Comparison of ENCODE assay signal across 8 cellular contexts in genomic region chr2:102142829-102143449, GRCh38. TPM values are rescaled to one million over a fixed set of nuclear protein-coding genes. Genes with fewer than 3 reads are reported as not detected.
DNase-seq lines count a peak whose midpoint lies in the region; ATAC-seq, FAIRE-seq and TF ChIP-seq lines count a peak whose summit lies in the region.

No MANE protein-coding gene starts in this region.

- intact Hi-C loops in posterior vena cava (cut with DNase I), result loop anchor here in 1 of 2 donors (10.0 kb wide), 1 partner anchor 98 kb away; no protein-coding TSS in a partner anchor

- H3K27ac Mint-ChIP-seq in T-helper 2 cell treated with Interferon-gamma antibody and Interleukin-4, amounts not matched to agents 5 μg/mL and 100 μg/mL, for 36 hours, result no peak overlapping the region

- H3K9me3 Mint-ChIP-seq in T-helper 2 cell treated with Interferon-gamma antibody and Interleukin-4, amounts not matched to agents 5 μg/mL and 100 μg/mL, for 36 hours, result peaks cover 45% of the 10 kb centered on the region

- H3K4me3 ChIP-seq in foreskin fibroblast (ENCODE audit: low read depth in 1 of 2, low read length in 2 of 2), result peak overlapping the region; percentile 71 to 75

- H3K4me3 Mint-ChIP-seq in T-helper 2 cell treated with Interferon-gamma antibody and Interleukin-4, amounts not matched to agents 5 μg/mL and 100 μg/mL, for 36 hours, result peak overlapping the region; percentile 57

- peak; percentile 12 for DNase-seq in Daoy (ENCODE audit: low read depth)
- no peak for DNase-seq in T-helper 2 cell treated with Interferon-gamma antibody and Interleukin-4, amounts not matched to agents 5 μg/mL and 100 μg/mL, for 36 hours (ENCODE audit: low spot score)
- peak; percentile 43 to 60 for DNase-seq in foreskin fibroblast
- peak; percentile 86 for DNase-seq in posterior vena cava (ENCODE audit: low spot score)
- DNase-seq in GM12892 (ENCODE audit: insufficient read length), result no peak
- no peak for DNase-seq in frontal cortex (ENCODE audit: low spot score in 2 of 2)

- TF ChIP-seq CTCF in foreskin fibroblast (IDR thresholded peaks at IDR 0.05; ENCODE audit: low read depth, low read length), result no peak

- ATAC-seq in HG03108 (IDR thresholded peaks at IDR 0.05; ENCODE audit: unreplicated experiment) (no peak), HG03342 (IDR thresholded peaks at IDR 0.05; ENCODE audit: unreplicated experiment) (no peak)

- H3K4me1 Mint-ChIP-seq in T-helper 2 cell treated with Interferon-gamma antibody and Interleukin-4, amounts not matched to agents 5 μg/mL and 100 μg/mL, for 36 hours (ENCODE audit: low read depth), result peaks cover 8% of the 10 kb centered on the region

- FAIRE-seq in GM12892 (lab: Jason Lieb, UNC), result no peak
- no peak for FAIRE-seq in frontal cortex (lab: Jason Lieb, UNC)

- H3K27me3 Mint-ChIP-seq in T-helper 2 cell treated with Interferon-gamma antibody and Interleukin-4, amounts not matched to agents 5 μg/mL and 100 μg/mL, for 36 hours (ENCODE audit: low read depth), result peaks cover 38% of the 10 kb centered on the region

- H3K36me3 Mint-ChIP-seq in T-helper 2 cell treated with Interferon-gamma antibody and Interleukin-4, amounts not matched to agents 5 μg/mL and 100 μg/mL, for 36 hours (ENCODE audit: low read depth), result peaks cover 10% of the 10 kb centered on the region

- no peak for TF ChIP-seq POLR2A in GM12892 (IDR thresholded peaks at IDR 0.05; ENCODE audit: low read depth, low read length)

RNA-seq across cellular contexts. Expression of gene IL1R1, which starts 0.4 kb away (rescaled TPM):
- total RNA-seq in Daoy (2014; rRNA removed; shearing (Covaris generic)), result 1.1 and 3.2 TPM in 2 replicates
- total RNA-seq in posterior vena cava (100 to 1,000 TPM; 147 to 189 TPM), frontal cortex (0.41 TPM)
- 0.40 TPM for polyA plus RNA-seq in GM12892 (2012; ENCODE audit: missing spikeins)

RNA-seq across cellular contexts. Expression of gene IL1RL2, which starts 43.9 kb away (rescaled TPM):
- total RNA-seq in Daoy (2014; rRNA removed; shearing (Covaris generic)), result not detected in 2 replicates
- total RNA-seq in posterior vena cava (under 1 TPM; 0.24 to 0.46 TPM), frontal cortex (0.82 TPM)
- polyA plus RNA-seq in GM12892 (2012; ENCODE audit: missing spikeins), result not detected

Comparison
In these comparisons a context has a peak if more than half of its experiments do, and no peak if none do; other contexts are left out.
1. DNase-seq: peak in Daoy (single experiment), foreskin fibroblast (2 of 2) and posterior vena cava (single experiment); none in T-helper 2 cell treated with Interferon-gamma antibody and Interleukin-4, amounts not matched to agents 5 μg/mL and 100 μg/mL, for 36 hours (single experiment), GM12892 (single experiment) and frontal cortex (0 of 2).
2. RNA of gene IL1R1, which starts 0.4 kb away (total RNA-seq): 147 to 189 TPM in posterior vena cava; 1.1 to 3.2 TPM in Daoy and 0.41 TPM in frontal cortex (single experiment); every median in the first group is over 10 times any median in the second.